36 cellular contexts compared by ENCODE assay signal in the genomic region with DNA sequence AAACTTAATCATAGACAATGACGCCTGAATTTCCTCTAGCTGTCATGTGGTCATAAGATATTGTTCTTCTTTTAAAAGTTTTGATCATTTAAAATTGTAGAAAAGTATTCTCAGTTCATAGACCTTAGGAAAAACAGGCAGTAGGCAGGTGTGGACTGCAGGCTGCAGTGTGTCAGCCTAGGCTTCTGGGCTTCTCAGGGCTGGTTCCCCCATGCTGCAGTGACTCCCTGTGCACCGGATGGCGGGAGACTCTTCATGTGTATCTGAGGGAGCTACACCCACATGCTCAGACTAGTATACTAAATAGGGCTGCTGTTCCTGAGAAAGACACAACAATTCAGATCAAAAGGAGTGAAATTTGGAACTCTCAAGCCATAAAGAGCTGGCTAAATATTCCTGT.
"Had no signal": no experiment of that assay in that cellular context is flagged by ENCODE, and none has a peak within 500 bp of the region (broad histone marks: within the 10 kb centered on the region; RNA-seq: fewer than 3 reads in every experiment).

No MANE protein-coding gene starts in this region.

- H3K36me3 Mint-ChIP-seq: activated naive CD4-positive, alpha-beta T cell treated with anti-CD3 and anti-CD28 coated beads, Interleukin-2, amount 50 U/mL, for 24 hours; activated naive CD8-positive, alpha-beta T cell treated with anti-CD3 and anti-CD28 coated beads, Interleukin-2, amount 10 ng/mL, durations not matched to agents 7 days and 5 days had no signal

- DNase-seq: activated CD4-positive, alpha-beta T cell treated with anti-CD3 and anti-CD28 coated beads for 36 hours; activated CD4-positive, alpha-beta T cell treated with anti-CD3 and anti-CD28 coated beads, Interleukin-2, amount 10 ng/mL, durations not matched to agents 7 days and 5 days; activated CD4-positive, alpha-beta T cell treated with anti-CD3 and anti-CD28 coated beads, Interleukin-2, amount 50 U/mL, for 48 hours; activated CD8-positive, alpha-beta T cell treated with anti-CD3 and anti-CD28 coated beads, Interleukin-2, amount 10 ng/mL, durations not matched to agents 7 days and 5 days; activated gamma-delta T cell; activated naive CD4-positive, alpha-beta T cell treated with Interleukin-2 at 50 U/mL for 16 hours; activated naive CD8-positive, alpha-beta T cell treated with anti-CD3 and anti-CD28 coated beads, Interleukin-2, amount 10 ng/mL, durations not matched to agents 7 days and 5 days; activated T-cell treated with anti-CD3 and anti-CD28 coated beads, Interleukin-2, amount 50 U/mL, for 24 hours; adrenal gland; body of pancreas; caudate nucleus; Kasumi-1; KG1; MG63; MV-4-11; NCI-H1092 treated with DMSO at 0.1 percent for 48 hours; NCI-H1417; NCI-H187 treated with DMSO at 0.1 percent for 48 hours; NCI-H2081; NCI-H2171 treated with DMSO at 0.1 percent for 48 hours; NCI-H2227 treated with DMSO at 0.1 percent for 48 hours; NCI-H446 treated with DMSO at 0.1 percent for 48 hours; NCI-H524; NCI-H69; NCI-H82; SHP77 treated with DMSO at 0.1 percent for 48 hours; SK-N-SH had no signal

- H3K4me1 ChIP-seq: adrenal gland, body of pancreas, breast epithelium had no signal

- H3K4me3 Mint-ChIP-seq: activated CD4-positive, alpha-beta T cell treated with anti-CD3 and anti-CD28 coated beads for 36 hours; activated CD4-positive, alpha-beta T cell treated with anti-CD3 and anti-CD28 coated beads, Interleukin-2, amount 10 ng/mL, durations not matched to agents 7 days and 5 days; activated CD8-positive, alpha-beta T cell treated with anti-CD3 and anti-CD28 coated beads, Interleukin-2, amount 10 ng/mL, durations not matched to agents 7 days and 5 days; activated naive CD4-positive, alpha-beta T cell treated with anti-CD3 and anti-CD28 coated beads, Interleukin-2, amount 50 U/mL, for 24 hours; activated naive CD8-positive, alpha-beta T cell treated with anti-CD3 and anti-CD28 coated beads, Interleukin-2, amount 10 ng/mL, durations not matched to agents 7 days and 5 days; activated T-cell treated with anti-CD3 and anti-CD28 coated beads, Interleukin-2, amount 50 U/mL, for 24 hours; T-helper 1 cell treated with Interleukin-12 subunit alpha and Interleukin-12 subunit beta and Interleukin-4 antibody, amounts not matched to agents 30 μg/mL and 1 μg/mL, for 36 hours; T-helper 2 cell treated with Interferon-gamma antibody and Interleukin-4, amounts not matched to agents 5 μg/mL and 100 μg/mL, for 36 hours; WTC11 had no signal

- H3K9me3 Mint-ChIP-seq: activated CD4-positive, alpha-beta T cell treated with anti-CD3 and anti-CD28 coated beads, Interleukin-2, amount 10 ng/mL, durations not matched to agents 7 days and 5 days; activated naive CD4-positive, alpha-beta T cell treated with anti-CD3 and anti-CD28 coated beads, Interleukin-2, amount 50 U/mL, for 24 hours; activated naive CD8-positive, alpha-beta T cell treated with anti-CD3 and anti-CD28 coated beads, Interleukin-2, amount 10 ng/mL, durations not matched to agents 7 days and 5 days; activated T-cell treated with anti-CD3 and anti-CD28 coated beads, Interleukin-2, amount 50 U/mL, for 24 hours; activated T-helper 2 cell treated with anti-CD3 and anti-CD28 coated beads, Interferon-gamma antibody, Interleukin-2, Interleukin-4, amounts not matched to agents 10 μg/mL and 5 μg/mL and 100 μg/mL, durations not matched to agents 14 hours and 24 hours and 36 hours; T-helper 1 cell treated with Interleukin-12 subunit alpha and Interleukin-12 subunit beta and Interleukin-4 antibody, amounts not matched to agents 30 μg/mL and 1 μg/mL, for 36 hours; T-helper 2 cell treated with Interferon-gamma antibody and Interleukin-4, amounts not matched to agents 5 μg/mL and 100 μg/mL, for 36 hours had no signal

- H3K4me1 Mint-ChIP-seq: activated CD4-positive, alpha-beta T cell treated with anti-CD3 and anti-CD28 coated beads for 36 hours; activated CD4-positive, alpha-beta T cell treated with anti-CD3 and anti-CD28 coated beads, Interleukin-2, amount 10 ng/mL, durations not matched to agents 7 days and 5 days; activated naive CD4-positive, alpha-beta T cell treated with anti-CD3 and anti-CD28 coated beads, Interleukin-2, amount 50 U/mL, for 24 hours; activated naive CD8-positive, alpha-beta T cell treated with anti-CD3 and anti-CD28 coated beads, Interleukin-2, amount 10 ng/mL, durations not matched to agents 7 days and 5 days; WTC11 had no signal

- H3K27ac ChIP-seq: adrenal gland, body of pancreas, breast epithelium, SJSA1 had no signal

- H3K27me3 ChIP-seq: adrenal gland, body of pancreas, breast epithelium, MG63, SJSA1 had no signal

- H3K4me3 ChIP-seq: adrenal gland, body of pancreas, breast epithelium, MG63, SJSA1 had no signal

- H3K36me3 ChIP-seq: breast epithelium had no signal

- H3K27me3 Mint-ChIP-seq: activated CD4-positive, alpha-beta T cell treated with anti-CD3 and anti-CD28 coated beads for 36 hours; activated CD4-positive, alpha-beta T cell treated with anti-CD3 and anti-CD28 coated beads, Interleukin-2, amount 10 ng/mL, durations not matched to agents 7 days and 5 days had no signal

- H3K9me3 ChIP-seq: adrenal gland, body of pancreas, breast epithelium, MG63, SJSA1, SK-N-SH had no signal

- H3K27ac Mint-ChIP-seq: activated CD4-positive, alpha-beta T cell treated with anti-CD3 and anti-CD28 coated beads for 36 hours; activated CD4-positive, alpha-beta T cell treated with anti-CD3 and anti-CD28 coated beads, Interleukin-2, amount 10 ng/mL, durations not matched to agents 7 days and 5 days; activated CD8-positive, alpha-beta T cell treated with anti-CD3 and anti-CD28 coated beads, Interleukin-2, amount 10 ng/mL, durations not matched to agents 7 days and 5 days; activated naive CD4-positive, alpha-beta T cell treated with anti-CD3 and anti-CD28 coated beads, Interleukin-2, amount 50 U/mL, for 24 hours; activated naive CD8-positive, alpha-beta T cell treated with anti-CD3 and anti-CD28 coated beads, Interleukin-2, amount 10 ng/mL, durations not matched to agents 7 days and 5 days; activated T-cell treated with anti-CD3 and anti-CD28 coated beads, Interleukin-2, amount 50 U/mL, for 24 hours; activated T-helper 2 cell treated with anti-CD3 and anti-CD28 coated beads, Interferon-gamma antibody, Interleukin-2, Interleukin-4, amounts not matched to agents 10 μg/mL and 5 μg/mL and 100 μg/mL, durations not matched to agents 14 hours and 24 hours and 36 hours; T-helper 1 cell treated with Interleukin-12 subunit alpha and Interleukin-12 subunit beta and Interleukin-4 antibody, amounts not matched to agents 30 μg/mL and 1 μg/mL, for 36 hours; T-helper 2 cell treated with Interferon-gamma antibody and Interleukin-4, amounts not matched to agents 5 μg/mL and 100 μg/mL, for 36 hours; WTC11 had no signal

- ATAC-seq: activated CD4-positive, alpha-beta T cell treated with anti-CD3 and anti-CD28 coated beads for 36 hours; activated CD4-positive, CD25-positive, alpha-beta regulatory T cell treated with anti-CD3 and anti-CD28 coated beads, Interleukin-2, amount 50 U/mL, for 24 hours; activated CD8-positive, alpha-beta T cell treated with anti-CD3 and anti-CD28 coated beads, Interleukin-2, amount 10 ng/mL, durations not matched to agents 7 days and 5 days; body of pancreas; Panc1; WTC11 had no signal
